ENCODE assay signal across 13 cellular contexts in the genomic region with DNA sequence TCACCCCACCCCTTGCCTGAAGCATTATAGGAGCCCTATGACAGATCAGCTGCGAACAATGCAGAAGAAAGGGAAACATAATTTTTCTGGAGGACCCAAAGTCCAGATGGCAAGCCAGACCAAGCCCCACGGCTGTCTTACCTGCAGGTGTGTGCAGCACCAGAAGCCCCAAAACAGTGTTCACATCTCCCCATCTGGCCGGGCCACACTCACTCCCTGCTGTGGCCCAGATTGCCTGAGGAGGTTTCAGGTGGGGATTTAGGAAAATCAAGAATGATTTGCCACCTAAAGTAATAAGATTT. TPM values are rescaled to one million over a fixed set of nuclear protein-coding genes. Genes with fewer than 3 reads are reported as not detected.
DNase-seq lines count a peak whose midpoint lies in the region; ATAC-seq and TF ChIP-seq lines count a peak whose summit lies in the region.
"Had no signal": no experiment of that assay in that cellular context is flagged by ENCODE, and none has a peak within 500 bp of the region (broad histone marks: within the 10 kb centered on the region; RNA-seq: fewer than 3 reads in every experiment).

No MANE protein-coding gene starts in this region.

- H3K27me3 Mint-ChIP-seq in stimulated activated naive CD8-positive, alpha-beta T cell treated with anti-CD3 and anti-CD28 coated beads, Interleukin-15, Interleukin-2, amounts not matched to agents 100 ng/mL and 50 ng/mL, for 24 hours, result no peaks in the 10 kb centered on the region
- no peaks in the 10 kb centered on the region for H3K27me3 Mint-ChIP-seq in activated naive CD8-positive, alpha-beta T cell treated with anti-CD3 and anti-CD28 coated beads, Interleukin-2, amount 10 ng/mL, durations not matched to agents 7 days and 5 days

- intact Hi-C loops in heart left ventricle (cut with DNase I), result no loop called here

- peaks cover 86% of the 10 kb centered on the region for H3K4me1 Mint-ChIP-seq in stimulated activated naive CD8-positive, alpha-beta T cell treated with anti-CD3 and anti-CD28 coated beads, Interleukin-15, Interleukin-2, amounts not matched to agents 100 ng/mL and 50 ng/mL, for 24 hours (ENCODE audit: low read depth)
- peaks cover 62% of the 10 kb centered on the region for H3K4me1 Mint-ChIP-seq in activated naive CD8-positive, alpha-beta T cell treated with anti-CD3 and anti-CD28 coated beads, Interleukin-2, amount 10 ng/mL, durations not matched to agents 7 days and 5 days

- POLR2A ChIA-PET in activated naive CD8-positive, alpha-beta T cell treated with anti-CD3 and anti-CD28 coated beads, Interleukin-2, amount 10 ng/mL, durations not matched to agents 7 days and 5 days (lab: Charles Lee), result interaction anchor here (0.8 to 3.9 kb wide), 17 partner anchors 9 to 93 kb away, joined by 3 to 39 read pairs (median 6); a partner anchor contains a TSS

- peaks cover 0 to 4% (median 0%) of the 10 kb centered on the region in 12 donors for H3K9me3 ChIP-seq in heart left ventricle

- no peaks in the 10 kb centered on the region for H3K36me3 ChIP-seq in heart left ventricle

- H3K9me3 Mint-ChIP-seq in stimulated activated naive CD8-positive, alpha-beta T cell treated with anti-CD3 and anti-CD28 coated beads, Interleukin-15, Interleukin-2, amounts not matched to agents 100 ng/mL and 50 ng/mL, for 24 hours, result no peaks in the 10 kb centered on the region
- H3K9me3 Mint-ChIP-seq in activated naive CD8-positive, alpha-beta T cell treated with anti-CD3 and anti-CD28 coated beads, Interleukin-2, amount 10 ng/mL, durations not matched to agents 7 days and 5 days, result peaks cover 7% of the 10 kb centered on the region

- H3K4me1 ChIP-seq in heart left ventricle, result peaks cover 0 to 34% (median 0%) of the 10 kb centered on the region in 12 donors

- H3K4me3 Mint-ChIP-seq in stimulated activated naive CD8-positive, alpha-beta T cell treated with anti-CD3 and anti-CD28 coated beads, Interleukin-15, Interleukin-2, amounts not matched to agents 100 ng/mL and 50 ng/mL, for 24 hours, result peak overlapping the region; percentile 74
- H3K4me3 Mint-ChIP-seq in activated naive CD8-positive, alpha-beta T cell treated with anti-CD3 and anti-CD28 coated beads, Interleukin-2, amount 10 ng/mL, durations not matched to agents 7 days and 5 days, result peak overlapping the region; percentile 84

- H3K27ac Mint-ChIP-seq in stimulated activated naive CD8-positive, alpha-beta T cell treated with anti-CD3 and anti-CD28 coated beads, Interleukin-15, Interleukin-2, amounts not matched to agents 100 ng/mL and 50 ng/mL, for 24 hours, result peak overlapping the region; percentile 94
- H3K27ac Mint-ChIP-seq in activated naive CD8-positive, alpha-beta T cell treated with anti-CD3 and anti-CD28 coated beads, Interleukin-2, amount 10 ng/mL, durations not matched to agents 7 days and 5 days, result peak overlapping the region; percentile 96

- no peak for ATAC-seq in stimulated activated naive CD8-positive, alpha-beta T cell treated with anti-CD3 and anti-CD28 coated beads, Interleukin-15, Interleukin-2, amounts not matched to agents 100 U/mL and 50 U/mL, for 24 hours
- peak; percentile 24 for ATAC-seq in HG03521 (IDR thresholded peaks at IDR 0.05; ENCODE audit: unreplicated experiment)
- ATAC-seq in activated naive CD8-positive, alpha-beta T cell treated with anti-CD3 and anti-CD28 coated beads, Interleukin-2, amount 10 ng/mL, durations not matched to agents 7 days and 5 days (ENCODE audit: low read depth), result peak; percentile 34
- ATAC-seq in GM18858 (IDR thresholded peaks at IDR 0.05; ENCODE audit: unreplicated experiment), result no peak
- ATAC-seq in GM19351 (IDR thresholded peaks at IDR 0.05; ENCODE audit: unreplicated experiment), result no peak
- ATAC-seq in HG02588 (IDR thresholded peaks at IDR 0.05; ENCODE audit: unreplicated experiment), result no peak
- ATAC-seq in heart left ventricle, result no peak

- H3K27me3 ChIP-seq in heart left ventricle, result no peaks in the 10 kb centered on the region

- WGBS in heart left ventricle, 4 donors, result 87 to 96% (median 93%) methylated on average over 3 of the region's 3 CpGs

- DNase-seq in stimulated activated naive CD8-positive, alpha-beta T cell treated with anti-CD3 and anti-CD28 coated beads, Interleukin-15, Interleukin-2, amounts not matched to agents 100 U/mL and 50 U/mL, for 24 hours, result no peak
- no peak for DNase-seq in activated naive CD8-positive, alpha-beta T cell treated with anti-CD3 and anti-CD28 coated beads, Interleukin-2, amount 10 ng/mL, durations not matched to agents 7 days and 5 days
- DNase-seq in heart left ventricle, result no peak
- DNase-seq: erythroblast, H7, IMR-90, NCI-H774, occipital lobe had no signal

- H3K4me3 ChIP-seq in heart left ventricle, result no peak overlapping the region

- H3K36me3 Mint-ChIP-seq in stimulated activated naive CD8-positive, alpha-beta T cell treated with anti-CD3 and anti-CD28 coated beads, Interleukin-15, Interleukin-2, amounts not matched to agents 100 ng/mL and 50 ng/mL, for 24 hours (ENCODE audit: low read depth), result no peaks in the 10 kb centered on the region
- peaks cover 16% of the 10 kb centered on the region for H3K36me3 Mint-ChIP-seq in activated naive CD8-positive, alpha-beta T cell treated with anti-CD3 and anti-CD28 coated beads, Interleukin-2, amount 10 ng/mL, durations not matched to agents 7 days and 5 days

- TF ChIP-seq POLR2A in heart left ventricle (IDR thresholded peaks at IDR 0.05), result no peak

- peak overlapping the region in 1 of 12 donors; percentile 79 for H3K27ac ChIP-seq in heart left ventricle

- TF ChIP-seq CTCF in heart left ventricle (IDR thresholded peaks at IDR 0.05), result no peak

RNA-seq across cellular contexts. Expression of a gene that starts 11.7 kb away (rescaled TPM):
- total RNA-seq in activated naive CD8-positive, alpha-beta T cell treated with anti-CD3 and anti-CD28 coated beads, Interleukin-2, amount 10 ng/mL, durations not matched to agents 7 days and 5 days, result 100 to 1,000 TPM; 476 to 483 TPM
- 10 to 100 TPM in 2 of 9 donors, 1 to 10 TPM in 7; 3.3 to 24.4 (median 5.3) TPM for total RNA-seq in heart left ventricle
- 1 to 10 TPM; 1.4 to 2.6 TPM for polyA plus RNA-seq in heart left ventricle

Comparison
In these comparisons a context has a peak if more than half of its experiments do, and no peak if none do; other contexts are left out.
1. ATAC-seq: peak in HG03521 (single experiment) and activated naive CD8-positive, alpha-beta T cell treated with anti-CD3 and anti-CD28 coated beads, Interleukin-2, amount 10 ng/mL, durations not matched to agents 7 days and 5 days (single experiment); none in stimulated activated naive CD8-positive, alpha-beta T cell treated with anti-CD3 and anti-CD28 coated beads, Interleukin-15, Interleukin-2, amounts not matched to agents 100 U/mL and 50 U/mL, for 24 hours (single experiment), GM18858 (single experiment), GM19351 (single experiment), HG02588 (single experiment) and heart left ventricle (0 of 4).
2. RNA of a gene that starts 11.7 kb away (total RNA-seq): 476 to 483 TPM in activated naive CD8-positive, alpha-beta T cell treated with anti-CD3 and anti-CD28 coated beads, Interleukin-2, amount 10 ng/mL, durations not matched to agents 7 days and 5 days; 3.3 to 24.4 TPM in heart left ventricle; every median in the first group is over 10 times any median in the second.